In the genomic region with DNA sequence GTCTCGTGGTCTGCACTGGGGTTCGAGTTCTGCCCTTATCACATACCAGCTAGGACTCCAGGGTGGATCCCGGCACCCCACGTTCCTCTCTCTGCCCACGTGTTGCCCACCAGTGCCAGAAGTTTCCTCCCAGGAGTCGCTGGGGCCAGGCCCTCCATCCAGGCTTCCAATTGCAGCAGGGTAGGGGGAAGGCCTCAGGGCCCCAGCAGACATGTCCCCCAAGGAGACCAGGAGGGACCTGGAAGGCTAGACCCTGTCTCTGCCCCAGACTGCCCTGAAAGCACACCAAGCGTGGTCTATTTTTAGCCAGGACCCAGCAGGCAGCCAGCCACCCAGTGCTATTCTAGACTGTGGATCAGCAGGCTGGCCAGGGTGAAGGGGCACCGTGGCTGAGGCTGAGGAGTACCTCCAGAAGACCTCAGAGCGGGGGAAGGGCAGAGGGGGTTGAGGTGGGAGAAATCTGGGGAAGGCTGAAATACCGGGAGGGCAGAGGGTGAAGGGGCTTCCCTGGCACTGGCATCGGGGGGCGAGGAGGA, we compare ENCODE assay signal across 2 cellular contexts.
TF ChIP-seq lines count a peak whose summit lies in the region.

No MANE protein-coding gene starts in this region.

TF ChIP-seq in SK-N-SH, 30 proteins besides CTCF, POLR2A, EP300 and RAD21 (continued from another document):
- TF ChIP-seq, protein P1, sequence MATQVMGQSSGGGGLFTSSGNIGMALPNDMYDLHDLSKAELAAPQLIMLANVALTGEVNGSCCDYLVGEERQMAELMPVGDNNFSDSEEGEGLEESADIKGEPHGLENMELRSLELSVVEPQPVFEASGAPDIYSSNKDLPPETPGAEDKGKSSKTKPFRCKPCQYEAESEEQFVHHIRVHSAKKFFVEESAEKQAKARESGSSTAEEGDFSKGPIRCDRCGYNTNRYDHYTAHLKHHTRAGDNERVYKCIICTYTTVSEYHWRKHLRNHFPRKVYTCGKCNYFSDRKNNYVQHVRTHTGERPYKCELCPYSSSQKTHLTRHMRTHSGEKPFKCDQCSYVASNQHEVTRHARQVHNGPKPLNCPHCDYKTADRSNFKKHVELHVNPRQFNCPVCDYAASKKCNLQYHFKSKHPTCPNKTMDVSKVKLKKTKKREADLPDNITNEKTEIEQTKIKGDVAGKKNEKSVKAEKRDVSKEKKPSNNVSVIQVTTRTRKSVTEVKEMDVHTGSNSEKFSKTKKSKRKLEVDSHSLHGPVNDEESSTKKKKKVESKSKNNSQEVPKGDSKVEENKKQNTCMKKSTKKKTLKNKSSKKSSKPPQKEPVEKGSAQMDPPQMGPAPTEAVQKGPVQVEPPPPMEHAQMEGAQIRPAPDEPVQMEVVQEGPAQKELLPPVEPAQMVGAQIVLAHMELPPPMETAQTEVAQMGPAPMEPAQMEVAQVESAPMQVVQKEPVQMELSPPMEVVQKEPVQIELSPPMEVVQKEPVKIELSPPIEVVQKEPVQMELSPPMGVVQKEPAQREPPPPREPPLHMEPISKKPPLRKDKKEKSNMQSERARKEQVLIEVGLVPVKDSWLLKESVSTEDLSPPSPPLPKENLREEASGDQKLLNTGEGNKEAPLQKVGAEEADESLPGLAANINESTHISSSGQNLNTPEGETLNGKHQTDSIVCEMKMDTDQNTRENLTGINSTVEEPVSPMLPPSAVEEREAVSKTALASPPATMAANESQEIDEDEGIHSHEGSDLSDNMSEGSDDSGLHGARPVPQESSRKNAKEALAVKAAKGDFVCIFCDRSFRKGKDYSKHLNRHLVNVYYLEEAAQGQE (IDR thresholded peaks at IDR 0.05; ENCODE audit: low read depth, low read length) = no peak
- TF ChIP-seq SMC3 (IDR thresholded peaks at IDR 0.05; ENCODE audit: low read depth, low read length) (no peak), RFX5 (IDR thresholded peaks at IDR 0.05; ENCODE audit: low read length) (no peak), GABPA (IDR thresholded peaks at IDR 0.05; ENCODE audit: low read depth) (no peak)
- TF ChIP-seq, protein P2, sequence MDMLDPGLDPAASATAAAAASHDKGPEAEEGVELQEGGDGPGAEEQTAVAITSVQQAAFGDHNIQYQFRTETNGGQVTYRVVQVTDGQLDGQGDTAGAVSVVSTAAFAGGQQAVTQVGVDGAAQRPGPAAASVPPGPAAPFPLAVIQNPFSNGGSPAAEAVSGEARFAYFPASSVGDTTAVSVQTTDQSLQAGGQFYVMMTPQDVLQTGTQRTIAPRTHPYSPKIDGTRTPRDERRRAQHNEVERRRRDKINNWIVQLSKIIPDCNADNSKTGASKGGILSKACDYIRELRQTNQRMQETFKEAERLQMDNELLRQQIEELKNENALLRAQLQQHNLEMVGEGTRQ (IDR thresholded peaks at IDR 0.05; ENCODE audit: borderline replicate concordance, low read depth, low read length) = no peak

TF ChIP-seq in SK-N-SH treated with all-trans-retinoic acid at 6 μM for 48 hours, 23 proteins besides CTCF, POLR2A, EP300 and RAD21 (continued from another document):
- TF ChIP-seq OSR1 (CRISPR knock-in tag; IDR thresholded peaks at IDR 0.05) (no peak), TCF4 (CRISPR knock-in tag; IDR thresholded peaks at IDR 0.05; ENCODE audit: borderline replicate concordance) (no peak), CSDC2 (CRISPR knock-in tag; IDR thresholded peaks at IDR 0.05) (no peak), ARNTL (CRISPR knock-in tag; IDR thresholded peaks at IDR 0.05; ENCODE audit: borderline replicate concordance, low read depth) (no peak), GLIS3 (CRISPR knock-in tag; IDR thresholded peaks at IDR 0.05) (no peak), ZNF70 (CRISPR knock-in tag; IDR thresholded peaks at IDR 0.05) (no peak), ISL1 (CRISPR knock-in tag; IDR thresholded peaks at IDR 0.05) (no peak), TOX (CRISPR knock-in tag; IDR thresholded peaks at IDR 0.05; ENCODE audit: borderline replicate concordance) (no peak), ZC3H10 (CRISPR knock-in tag; IDR thresholded peaks at IDR 0.05) (no peak), ZFP3 (CRISPR knock-in tag; IDR thresholded peaks at IDR 0.05) (no peak)
- TF ChIP-seq, protein P3, sequence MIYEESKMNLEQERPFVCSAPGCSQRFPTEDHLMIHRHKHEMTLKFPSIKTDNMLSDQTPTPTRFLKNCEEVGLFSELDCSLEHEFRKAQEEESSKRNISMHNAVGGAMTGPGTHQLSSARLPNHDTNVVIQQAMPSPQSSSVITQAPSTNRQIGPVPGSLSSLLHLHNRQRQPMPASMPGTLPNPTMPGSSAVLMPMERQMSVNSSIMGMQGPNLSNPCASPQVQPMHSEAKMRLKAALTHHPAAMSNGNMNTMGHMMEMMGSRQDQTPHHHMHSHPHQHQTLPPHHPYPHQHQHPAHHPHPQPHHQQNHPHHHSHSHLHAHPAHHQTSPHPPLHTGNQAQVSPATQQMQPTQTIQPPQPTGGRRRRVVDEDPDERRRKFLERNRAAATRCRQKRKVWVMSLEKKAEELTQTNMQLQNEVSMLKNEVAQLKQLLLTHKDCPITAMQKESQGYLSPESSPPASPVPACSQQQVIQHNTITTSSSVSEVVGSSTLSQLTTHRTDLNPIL (CRISPR knock-in tag; IDR thresholded peaks at IDR 0.05; ENCODE audit: low read depth) = no peak
- TF ChIP-seq, protein P4, sequence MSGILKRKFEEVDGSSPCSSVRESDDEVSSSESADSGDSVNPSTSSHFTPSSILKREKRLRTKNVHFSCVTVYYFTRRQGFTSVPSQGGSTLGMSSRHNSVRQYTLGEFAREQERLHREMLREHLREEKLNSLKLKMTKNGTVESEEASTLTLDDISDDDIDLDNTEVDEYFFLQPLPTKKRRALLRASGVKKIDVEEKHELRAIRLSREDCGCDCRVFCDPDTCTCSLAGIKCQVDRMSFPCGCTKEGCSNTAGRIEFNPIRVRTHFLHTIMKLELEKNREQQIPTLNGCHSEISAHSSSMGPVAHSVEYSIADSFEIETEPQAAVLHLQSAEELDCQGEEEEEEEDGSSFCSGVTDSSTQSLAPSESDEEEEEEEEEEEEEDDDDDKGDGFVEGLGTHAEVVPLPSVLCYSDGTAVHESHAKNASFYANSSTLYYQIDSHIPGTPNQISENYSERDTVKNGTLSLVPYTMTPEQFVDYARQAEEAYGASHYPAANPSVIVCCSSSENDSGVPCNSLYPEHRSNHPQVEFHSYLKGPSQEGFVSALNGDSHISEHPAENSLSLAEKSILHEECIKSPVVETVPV (CRISPR knock-in tag; IDR thresholded peaks at IDR 0.05) = no peak
